ENCODE assay signal across 23 cellular contexts in the genomic region with DNA sequence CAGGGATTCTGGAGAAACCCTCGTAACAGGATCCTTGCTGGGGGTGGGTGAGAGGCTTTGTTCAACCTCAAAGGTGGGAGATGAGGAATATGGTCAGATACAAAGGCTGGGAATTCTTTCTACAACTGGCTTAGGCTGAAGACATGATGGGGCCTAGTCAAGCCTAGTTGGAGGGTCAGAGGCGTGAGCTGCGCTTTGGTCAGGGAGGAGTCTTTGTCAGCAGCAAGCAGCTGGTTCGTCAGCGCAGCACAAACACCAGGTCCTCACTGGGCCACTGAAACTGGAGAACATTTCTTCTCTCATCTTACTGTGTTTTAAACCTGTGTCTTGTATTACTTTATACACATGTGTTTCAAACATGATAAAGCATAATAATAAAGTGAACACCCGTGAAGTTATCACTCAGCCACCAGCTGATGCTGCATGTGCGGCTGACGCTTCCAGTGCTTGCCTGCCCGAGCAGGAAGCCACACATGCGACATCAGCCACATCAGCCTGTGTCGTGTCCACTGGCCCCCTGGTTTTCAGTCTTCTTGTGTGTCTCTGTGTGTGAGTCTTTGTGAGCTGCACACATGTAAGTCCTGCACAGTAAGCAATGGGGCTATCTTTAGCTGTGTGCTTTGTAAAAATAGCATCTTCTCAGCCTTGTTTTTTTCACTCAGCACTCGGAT.
DNase-seq lines count a peak whose midpoint lies in the region; ATAC-seq and TF ChIP-seq lines count a peak whose summit lies in the region.
"Had no signal": no experiment of that assay in that cellular context is flagged by ENCODE, and none has a peak within 500 bp of the region (broad histone marks: within the 10 kb centered on the region; RNA-seq: fewer than 3 reads in every experiment).

No MANE protein-coding gene starts in this region.

- DNase-seq in activated CD8-positive, alpha-beta memory T cell treated with anti-CD3 and anti-CD28 coated beads, Interleukin-2, amount 10 ng/mL, durations not matched to agents 7 days and 5 days, result peak; percentile 42
- no peak for DNase-seq in activated CD8-positive, alpha-beta memory T cell treated with anti-CD3 and anti-CD28 coated beads, Interleukin-2, amount 50 U/mL, for 4 hours
- DNase-seq in GM13976 (ENCODE audit: low spot score), result peak; percentile 28
- peak; percentile 8 for DNase-seq in activated CD4-positive, alpha-beta memory T cell treated with anti-CD3 and anti-CD28 coated beads for 36 hours
- DNase-seq in osteoblast (ENCODE audit: insufficient read length, low spot score, missing footprints), result peak; percentile 78
- no peak for DNase-seq in NCI-H1105 (lab: John Stamatoyannopoulos, UW)
- DNase-seq: ACHN; activated CD4-positive, alpha-beta T cell treated with anti-CD3 and anti-CD28 coated beads for 48 hours; activated CD8-positive, alpha-beta memory T cell treated with anti-CD3 and anti-CD28 coated beads, Interleukin-2, amount 50 U/mL, for 48 hours; activated naive CD4-positive, alpha-beta T cell treated with Interleukin-2 at 50 U/mL for 16 hours; C1 segment of cervical spinal cord; caudate nucleus; heart left ventricle; NCI-H1694 treated with DMSO at 0.1 percent for 48 hours; NCI-H226; PC-9; SIG-M5 had no signal

- TF ChIP-seq CTCF in GM13976 (IDR thresholded peaks at IDR 0.05; ENCODE audit: borderline replicate concordance, control extremely low read depth, extremely low read depth, insufficient read depth, missing control alignments) (no peak), osteoblast (IDR thresholded peaks at IDR 0.05; ENCODE audit: extremely low read depth, low read depth, low read length) (no peak)

- H3K27me3 ChIP-seq in osteoblast (ENCODE audit: insufficient read depth, low read length), result peaks cover 2% of the 10 kb centered on the region
- H3K27me3 ChIP-seq: dorsolateral prefrontal cortex, heart left ventricle, vagina had no signal

- in situ Hi-C loops in GM13976 (cut with MboI; ENCODE audit: low sequenced_read_pairs, unreplicated experiment), result no loop called here

- CTCF ChIA-PET in activated CD8-positive, alpha-beta memory T cell treated with anti-CD3 and anti-CD28 coated beads, Interleukin-2, amount 10 ng/mL, durations not matched to agents 7 days and 5 days (lab: Charles Lee), result no interaction called here
- CTCF ChIA-PET in activated CD4-positive, alpha-beta memory T cell treated with anti-CD3 and anti-CD28 coated beads for 36 hours (lab: Charles Lee), result no interaction called here

- peaks cover 17% of the 10 kb centered on the region for H3K27me3 Mint-ChIP-seq in activated CD8-positive, alpha-beta memory T cell treated with anti-CD3 and anti-CD28 coated beads, Interleukin-2, amount 10 ng/mL, durations not matched to agents 7 days and 5 days
- no peaks in the 10 kb centered on the region for H3K27me3 Mint-ChIP-seq in activated CD4-positive, alpha-beta memory T cell treated with anti-CD3 and anti-CD28 coated beads for 36 hours

- no peaks in the 10 kb centered on the region for H3K36me3 ChIP-seq in osteoblast (ENCODE audit: insufficient read depth, low read length)
- H3K36me3 ChIP-seq: vagina had no signal

- H3K4me1 ChIP-seq in osteoblast (ENCODE audit: insufficient read depth, low read length), result no peaks in the 10 kb centered on the region
- H3K4me1 ChIP-seq: vagina had no signal

- H3K4me3 ChIP-seq in osteoblast (ENCODE audit: insufficient read depth, low read length), result no peak overlapping the region
- H3K4me3 ChIP-seq: dorsolateral prefrontal cortex, heart left ventricle, K562, PC-9, vagina had no signal

- H3K9me3 Mint-ChIP-seq in activated CD8-positive, alpha-beta memory T cell treated with anti-CD3 and anti-CD28 coated beads, Interleukin-2, amount 10 ng/mL, durations not matched to agents 7 days and 5 days (ENCODE audit: low read depth), result no peaks in the 10 kb centered on the region
- no peaks in the 10 kb centered on the region for H3K9me3 Mint-ChIP-seq in activated CD4-positive, alpha-beta memory T cell treated with anti-CD3 and anti-CD28 coated beads for 36 hours

- no peak for ATAC-seq in activated CD8-positive, alpha-beta memory T cell treated with anti-CD3 and anti-CD28 coated beads, Interleukin-2, amount 10 ng/mL, durations not matched to agents 7 days and 5 days
- no peak for ATAC-seq in GM18909 (IDR thresholded peaks at IDR 0.05; ENCODE audit: poor library complexity, unreplicated experiment)
- ATAC-seq in HG02642 (IDR thresholded peaks at IDR 0.05; ENCODE audit: poor library complexity, unreplicated experiment), result no peak
- ATAC-seq: K562, left lobe of liver had no signal

- H3K9me3 ChIP-seq in osteoblast (ENCODE audit: low read depth, low read length), result no peaks in the 10 kb centered on the region
- H3K9me3 ChIP-seq: heart left ventricle, vagina had no signal

- H3K36me3 Mint-ChIP-seq in activated CD8-positive, alpha-beta memory T cell treated with anti-CD3 and anti-CD28 coated beads, Interleukin-2, amount 10 ng/mL, durations not matched to agents 7 days and 5 days, result no peaks in the 10 kb centered on the region
- no peaks in the 10 kb centered on the region for H3K36me3 Mint-ChIP-seq in activated CD4-positive, alpha-beta memory T cell treated with anti-CD3 and anti-CD28 coated beads for 36 hours

- POLR2A ChIA-PET in activated CD4-positive, alpha-beta memory T cell treated with anti-CD3 and anti-CD28 coated beads for 36 hours (lab: Charles Lee), result no interaction called here

- H3K4me3 Mint-ChIP-seq in activated CD8-positive, alpha-beta memory T cell treated with anti-CD3 and anti-CD28 coated beads, Interleukin-2, amount 10 ng/mL, durations not matched to agents 7 days and 5 days, result no peak overlapping the region
- H3K4me3 Mint-ChIP-seq in activated CD4-positive, alpha-beta memory T cell treated with anti-CD3 and anti-CD28 coated beads for 36 hours, result no peak overlapping the region

- H3K4me1 Mint-ChIP-seq in activated CD8-positive, alpha-beta memory T cell treated with anti-CD3 and anti-CD28 coated beads, Interleukin-2, amount 10 ng/mL, durations not matched to agents 7 days and 5 days, result peaks cover 11% of the 10 kb centered on the region
- H3K4me1 Mint-ChIP-seq in activated CD4-positive, alpha-beta memory T cell treated with anti-CD3 and anti-CD28 coated beads for 36 hours (ENCODE audit: low read depth), result peaks cover 12% of the 10 kb centered on the region

- no peak overlapping the region for H3K27ac ChIP-seq in osteoblast (ENCODE audit: low read depth, low read length)
- H3K27ac ChIP-seq: dorsolateral prefrontal cortex, PC-9, vagina had no signal

- intact Hi-C loops in activated CD4-positive, alpha-beta memory T cell treated with anti-CD3 and anti-CD28 coated beads for 36 hours (cut with micrococcal nuclease), result no loop called here

- H4K20me1 ChIP-seq in osteoblast (ENCODE audit: insufficient read depth, low read length), result no peaks in the 10 kb centered on the region

- no peaks in the 10 kb centered on the region for H3K79me2 ChIP-seq in osteoblast (ENCODE audit: insufficient read depth, low read length)

- no peak overlapping the region for H3K4me2 ChIP-seq in osteoblast (ENCODE audit: insufficient read depth, low read length)
- H3K4me2 ChIP-seq: PC-9 had no signal

- no peak overlapping the region for H2AFZ ChIP-seq in osteoblast (ENCODE audit: low read length)
- H2AFZ ChIP-seq: PC-9 had no signal

- no peak overlapping the region for H3K27ac Mint-ChIP-seq in activated CD8-positive, alpha-beta memory T cell treated with anti-CD3 and anti-CD28 coated beads, Interleukin-2, amount 10 ng/mL, durations not matched to agents 7 days and 5 days
- no peak overlapping the region for H3K27ac Mint-ChIP-seq in activated CD4-positive, alpha-beta memory T cell treated with anti-CD3 and anti-CD28 coated beads for 36 hours

Comparison
In these comparisons a context has a peak if more than half of its experiments do, and no peak if none do; other contexts are left out.
1. DNase-seq: peak in activated CD8-positive, alpha-beta memory T cell treated with anti-CD3 and anti-CD28 coated beads, Interleukin-2, amount 10 ng/mL, durations not matched to agents 7 days and 5 days (single experiment), GM13976 (single experiment), activated CD4-positive, alpha-beta memory T cell treated with anti-CD3 and anti-CD28 coated beads for 36 hours (single experiment) and osteoblast (single experiment); none in activated CD8-positive, alpha-beta memory T cell treated with anti-CD3 and anti-CD28 coated beads, Interleukin-2, amount 50 U/mL, for 4 hours (single experiment) and NCI-H1105 (single experiment).